ENCODE assay signal across 23 cellular contexts in genomic region chr5:56580864-56581263, GRCh38.
DNase-seq lines count a peak whose midpoint lies in the region; ATAC-seq, FAIRE-seq and TF ChIP-seq lines count a peak whose summit lies in the region.
"Had no signal": no experiment of that assay in that cellular context is flagged by ENCODE, and none has a peak within 500 bp of the region (broad histone marks: within the 10 kb centered on the region; RNA-seq: fewer than 3 reads in every experiment).

No MANE protein-coding gene starts in this region.

- intact Hi-C loops in activated B cell treated with CpG ODN at 0.5 μM for 24 hours (cut with micrococcal nuclease) = no loop called here

- H3K27ac Mint-ChIP-seq in activated B cell treated with CpG ODN at 0.5 μM for 24 hours = peak overlapping the region; percentile 6
- no peak overlapping the region for H3K27ac Mint-ChIP-seq in stimulated activated naive B cell treated with anti-CD40 and anti-IgM and Interleukin-4, amounts not matched to agents 10 μg/mL and 1 μg/mL and 100 μg/mL, for 72 hours
- H3K27ac Mint-ChIP-seq: H9, HFFc6 had no signal

- CTCF ChIA-PET in activated B cell treated with CpG ODN at 0.5 μM for 24 hours (lab: Charles Lee) = no interaction called here

- no peaks in the 10 kb centered on the region for H3K27me3 Mint-ChIP-seq in activated B cell treated with CpG ODN at 0.5 μM for 24 hours
- H3K27me3 Mint-ChIP-seq in stimulated activated naive B cell treated with anti-CD40 and anti-IgM and Interleukin-4, amounts not matched to agents 10 μg/mL and 1 μg/mL and 100 μg/mL, for 72 hours = no peaks in the 10 kb centered on the region

- no peak for TF ChIP-seq POLR2A in GM12892 (IDR thresholded peaks at IDR 0.05; ENCODE audit: low read depth, low read length)

- H3K4me1 Mint-ChIP-seq in activated B cell treated with CpG ODN at 0.5 μM for 24 hours = peaks cover 35% of the 10 kb centered on the region
- peaks cover 14 to 20% of the 10 kb centered on the region in 2 donors for H3K4me1 Mint-ChIP-seq in stimulated activated naive B cell treated with anti-CD40 and anti-IgM and Interleukin-4, amounts not matched to agents 10 μg/mL and 1 μg/mL and 100 μg/mL, for 72 hours
- H3K4me1 Mint-ChIP-seq: H9 had no signal

- TF ChIP-seq CTCF in activated B cell treated with CpG ODN at 0.5 μM for 24 hours (IDR thresholded peaks at IDR 0.05) = no peak

- FAIRE-seq in GM12892 (lab: Jason Lieb, UNC) = peak; percentile 73
- FAIRE-seq: RCC 7860 had no signal

- H3K36me3 Mint-ChIP-seq in activated B cell treated with CpG ODN at 0.5 μM for 24 hours (ENCODE audit: low read depth) = no peaks in the 10 kb centered on the region
- no peaks in the 10 kb centered on the region for H3K36me3 Mint-ChIP-seq in stimulated activated naive B cell treated with anti-CD40 and anti-IgM and Interleukin-4, amounts not matched to agents 10 μg/mL and 1 μg/mL and 100 μg/mL, for 72 hours

- no peak for DNase-seq in GM12892 (ENCODE audit: insufficient read length)
- no peak for DNase-seq in activated B cell treated with CpG ODN at 0.5 μM for 24 hours
- DNase-seq in stimulated activated naive B cell treated with anti-CD40 and anti-IgM and Interleukin-4, amounts not matched to agents 10 μg/mL and 1 μg/mL and 100 μg/mL, for 72 hours = no peak
- DNase-seq in NCI-H2081 treated with DMSO at 0.1 percent for 48 hours (lab: John Stamatoyannopoulos, UW) = no peak
- no peak for DNase-seq in stimulated activated CD4-positive, alpha-beta T cell treated with anti-CD3 and anti-CD28 coated beads, Interleukin-12 subunit alpha, Interleukin-12 subunit beta, amount 100 ng/mL, for 4 hours
- DNase-seq: Caco-2; CD4-positive, alpha-beta memory T cell; DMS 273 treated with DMSO at 0.1 percent for 48 hours; DMS79 treated with DMSO at 0.1 percent for 48 hours; H9; HFFc6; IMR-90; NCI-H1417 treated with DMSO at 0.1 percent for 48 hours; NCI-H1930; NCI-H2227 treated with DMSO at 0.1 percent for 48 hours; NCI-H510A treated with DMSO at 0.1 percent for 48 hours; NCI-H748 treated with DMSO at 0.1 percent for 48 hours; NK-92 treated with Interleukin-12 subunit alpha and Interleukin-12 subunit beta, amount 100 ng/mL, for 24 hours; OCI-M1 had no signal

- no peak overlapping the region for H3K4me3 Mint-ChIP-seq in activated B cell treated with CpG ODN at 0.5 μM for 24 hours
- H3K4me3 Mint-ChIP-seq in stimulated activated naive B cell treated with anti-CD40 and anti-IgM and Interleukin-4, amounts not matched to agents 10 μg/mL and 1 μg/mL and 100 μg/mL, for 72 hours = no peak overlapping the region
- H3K4me3 Mint-ChIP-seq: CD4-positive, alpha-beta memory T cell; H9; HFFc6 had no signal

- peaks cover 3% of the 10 kb centered on the region for H3K9me3 Mint-ChIP-seq in activated B cell treated with CpG ODN at 0.5 μM for 24 hours
- peaks cover 0 to 2% of the 10 kb centered on the region in 2 donors for H3K9me3 Mint-ChIP-seq in stimulated activated naive B cell treated with anti-CD40 and anti-IgM and Interleukin-4, amounts not matched to agents 10 μg/mL and 1 μg/mL and 100 μg/mL, for 72 hours
- H3K9me3 Mint-ChIP-seq: HFFc6 had no signal

- ATAC-seq in HG02870 (IDR thresholded peaks at IDR 0.05; ENCODE audit: unreplicated experiment) (peak; percentile 57), activated B cell treated with CpG ODN at 0.5 μM for 24 hours (ENCODE audit: low read depth) (no peak), HG02938 (IDR thresholded peaks at IDR 0.05; ENCODE audit: unreplicated experiment) (no peak)
- ATAC-seq in stimulated activated naive B cell treated with anti-CD40 and anti-IgM and Interleukin-4, amounts not matched to agents 10 μg/mL and 1 μg/mL and 100 μg/mL, for 72 hours (replicated peaks) = peak; percentile 50 to 56
- ATAC-seq: Right ventricle myocardium inferior had no signal

- POLR2A ChIA-PET in activated B cell treated with CpG ODN at 0.5 μM for 24 hours (lab: Charles Lee) = interaction anchor here (0.6 to 1.5 kb wide), 3 partner anchors 8 to 89 kb away, joined by 5 read pairs; no protein-coding TSS in a partner anchor

Comparison
In these comparisons a context has a peak if more than half of its experiments do, and no peak if none do; other contexts are left out.
1. ATAC-seq: peak in HG02870 (single experiment) and stimulated activated naive B cell treated with anti-CD40 and anti-IgM and Interleukin-4, amounts not matched to agents 10 μg/mL and 1 μg/mL and 100 μg/mL, for 72 hours (2 of 2); none in activated B cell treated with CpG ODN at 0.5 μM for 24 hours (single experiment) and HG02938 (single experiment).